Comparison of ENCODE assay signal across 18 cellular contexts in genomic region chr17:37791985-37792384, GRCh38. TPM values are rescaled to one million over a fixed set of nuclear protein-coding genes. Genes with fewer than 3 reads are reported as not detected.
"Had no signal": no experiment of that assay in that cellular context is flagged by ENCODE, and none has a peak within 500 bp of the region (broad histone marks: within the 10 kb centered on the region; RNA-seq: fewer than 3 reads in every experiment).

No MANE protein-coding gene starts in this region.

- H3K27me3 ChIP-seq: adrenal gland, SJCRH30 had no signal

- H3K4me1 Mint-ChIP-seq: activated naive CD8-positive, alpha-beta T cell treated with anti-CD3 and anti-CD28 coated beads, Interleukin-2, amount 10 ng/mL, durations not matched to agents 7 days and 5 days had no signal

- H3K27ac Mint-ChIP-seq: activated CD4-positive, alpha-beta memory T cell treated with anti-CD3 and anti-CD28 coated beads for 36 hours; activated CD4-positive, alpha-beta T cell treated with anti-CD3 and anti-CD28 coated beads, Interleukin-2, amount 10 ng/mL, durations not matched to agents 7 days and 5 days; activated naive CD8-positive, alpha-beta T cell treated with anti-CD3 and anti-CD28 coated beads, Interleukin-2, amount 10 ng/mL, durations not matched to agents 7 days and 5 days had no signal

- H3K9ac ChIP-seq: SK-N-SH had no signal

- H3K4me3 ChIP-seq: adrenal gland, breast epithelium, SJCRH30 had no signal

- H3K9me2 ChIP-seq: SK-N-SH had no signal

- H3K9me3 Mint-ChIP-seq: activated CD4-positive, alpha-beta memory T cell treated with anti-CD3 and anti-CD28 coated beads for 36 hours; activated CD4-positive, alpha-beta T cell treated with anti-CD3 and anti-CD28 coated beads, Interleukin-2, amount 10 ng/mL, durations not matched to agents 7 days and 5 days; activated naive CD8-positive, alpha-beta T cell treated with anti-CD3 and anti-CD28 coated beads, Interleukin-2, amount 10 ng/mL, durations not matched to agents 7 days and 5 days had no signal

- DNase-seq: activated CD4-positive, CD25-positive, alpha-beta regulatory T cell; activated CD8-positive, alpha-beta memory T cell treated with anti-CD3 and anti-CD28 coated beads for 24 hours; activated naive CD8-positive, alpha-beta T cell treated with anti-CD3 and anti-CD28 coated beads, Interleukin-2, amount 10 ng/mL, durations not matched to agents 7 days and 5 days; anterior cingulate cortex; NCI-H1105; NCI-H1436; NCI-H187 treated with DMSO at 0.1 percent for 48 hours; NCI-H2081 treated with DMSO at 0.1 percent for 48 hours; NCI-H510A had no signal

- H3K9me3 ChIP-seq: adrenal gland, breast epithelium, SJCRH30, SK-N-SH had no signal

- H3K36me3 ChIP-seq: adrenal gland, breast epithelium, SJCRH30 had no signal

- H3K4me3 Mint-ChIP-seq: activated CD4-positive, alpha-beta memory T cell treated with anti-CD3 and anti-CD28 coated beads for 36 hours; activated CD4-positive, alpha-beta T cell treated with anti-CD3 and anti-CD28 coated beads, Interleukin-2, amount 10 ng/mL, durations not matched to agents 7 days and 5 days; activated naive CD8-positive, alpha-beta T cell treated with anti-CD3 and anti-CD28 coated beads, Interleukin-2, amount 10 ng/mL, durations not matched to agents 7 days and 5 days had no signal

- H3K36me3 Mint-ChIP-seq: activated CD4-positive, alpha-beta memory T cell treated with anti-CD3 and anti-CD28 coated beads for 36 hours; activated naive CD8-positive, alpha-beta T cell treated with anti-CD3 and anti-CD28 coated beads, Interleukin-2, amount 10 ng/mL, durations not matched to agents 7 days and 5 days had no signal

- H3K4me2 ChIP-seq: SK-N-SH had no signal

- H3K27ac ChIP-seq: adrenal gland, breast epithelium, SJCRH30, VCaP had no signal

- ATAC-seq: Panc1, Right ventricle myocardium inferior had no signal

RNA-seq across cellular contexts. Expression of gene HNF1B, which starts 47.1 kb away (rescaled TPM):
- total RNA-seq: activated CD4-positive, alpha-beta memory T cell treated with anti-CD3 and anti-CD28 coated beads for 36 hours; Right ventricle myocardium inferior; SJCRH30 had no signal
- polyA plus RNA-seq: SK-N-SH had no signal
